Comparison of ENCODE assay signal across 7 cellular contexts in genomic region chr1:246971322-246971721, GRCh38. TPM values are rescaled to one million over a fixed set of nuclear protein-coding genes. Genes with fewer than 3 reads are reported as not detected.
DNase-seq lines count a peak whose midpoint lies in the region; ATAC-seq and TF ChIP-seq lines count a peak whose summit lies in the region.

No MANE protein-coding gene starts in this region.

- TF ChIP-seq CTCF in OCI-LY3 (IDR thresholded peaks at IDR 0.05; ENCODE audit: low read depth, low read length) (peak; percentile 39), hepatocyte (IDR thresholded peaks at IDR 0.05; ENCODE audit: poor library complexity) (peak; percentile 52)

- DNase-seq in GOT3 (lab: John Stamatoyannopoulos, UW) (peak; percentile 86), hepatocyte (ENCODE audit: low spot score) (peak; percentile 63), kidney glomerular epithelial cell (lab: John Stamatoyannopoulos, UW) (no peak)
- peak; percentile 38 for DNase-seq in activated naive CD4-positive, alpha-beta T cell treated with anti-CD3 and anti-CD28 coated beads, Interleukin-2, amount 50 U/mL, for 16 hours
- DNase-seq in stimulated activated CD4-positive, alpha-beta T cell treated with anti-CD3 and anti-CD28 coated beads, Interleukin-2, amount 100 ng/mL, for 4 hours (ENCODE audit: low read depth), result peak; percentile 10

- no peak for ATAC-seq in HG02642 (IDR thresholded peaks at IDR 0.05; ENCODE audit: poor library complexity, unreplicated experiment)

- H3K36me3 ChIP-seq in OCI-LY3 (replicated peaks; ENCODE audit: low read depth, low read length), result peaks cover 85% of the 10 kb centered on the region
- no peaks in the 10 kb centered on the region for H3K36me3 ChIP-seq in hepatocyte (replicated peaks; ENCODE audit: insufficient read depth, low read depth)

- no peaks in the 10 kb centered on the region for H3K4me1 ChIP-seq in OCI-LY3 (ENCODE audit: low read length)
- no peaks in the 10 kb centered on the region for H3K4me1 ChIP-seq in hepatocyte (ENCODE audit: insufficient read depth)

- H2AFZ ChIP-seq in OCI-LY3 (ENCODE audit: low read depth, low read length) (no peak overlapping the region), hepatocyte (no peak overlapping the region)

- H3K9ac ChIP-seq in OCI-LY3 (ENCODE audit: low read length), result no peak overlapping the region

- H4K20me1 ChIP-seq in OCI-LY3 (ENCODE audit: insufficient read depth, low read length), result no peaks in the 10 kb centered on the region
- H4K20me1 ChIP-seq in hepatocyte (ENCODE audit: insufficient read depth, poor library complexity, severe bottlenecking), result no peaks in the 10 kb centered on the region

- WGBS in hepatocyte (ENCODE audit: low lambda C conversion rate, missing lambda C conversion rate), result 64% methylated on average over 8 of the region's 8 CpGs

- H3K27me3 ChIP-seq in OCI-LY3 (ENCODE audit: low read depth, low read length) (no peaks in the 10 kb centered on the region), hepatocyte (no peaks in the 10 kb centered on the region)

- H3K9me2 ChIP-seq in hepatocyte (replicated peaks; ENCODE audit: insufficient read depth), result no peaks in the 10 kb centered on the region

- H3K9me3 ChIP-seq in OCI-LY3 (ENCODE audit: insufficient read depth, low read length) (peaks cover 74% of the 10 kb centered on the region), hepatocyte (ENCODE audit: low read depth) (no peaks in the 10 kb centered on the region)

- H3K4me3 ChIP-seq in OCI-LY3 (ENCODE audit: low read length) (no peak overlapping the region), hepatocyte (no peak overlapping the region)

- H3K4me2 ChIP-seq in OCI-LY3 (ENCODE audit: low read length) (no peak overlapping the region), hepatocyte (no peak overlapping the region)

- H3K27ac ChIP-seq in OCI-LY3 (ENCODE audit: low read length) (no peak overlapping the region), hepatocyte (no peak overlapping the region)

- no peaks in the 10 kb centered on the region for H3K79me2 ChIP-seq in OCI-LY3 (ENCODE audit: low read length)
- no peaks in the 10 kb centered on the region for H3K79me2 ChIP-seq in hepatocyte

RNA-seq across cellular contexts. Expression of gene ZNF695, which starts 36.5 kb away (rescaled TPM):
- 1.5 TPM in 2 replicates for total RNA-seq in hepatocyte
- polyA plus RNA-seq in hepatocyte, result 1.7 and 2.0 TPM in 2 replicates

RNA-seq across cellular contexts. Expression of gene AHCTF1, which starts 39.6 kb away (rescaled TPM):
- total RNA-seq in hepatocyte, result 36.3 and 36.4 TPM in 2 replicates
- polyA plus RNA-seq in hepatocyte, result 9.7 and 10.8 TPM in 2 replicates
